In genomic region chr7:106660862-106661720, GRCh38 we compare ENCODE assay signal across 8 cellular contexts. TPM values are rescaled to one million over a fixed set of nuclear protein-coding genes. Genes with fewer than 3 reads are reported as not detected.
A peak's percentile ranks its signal among the peaks of the same experiment; 100 is the strongest.
DNase-seq lines count a peak whose midpoint lies in the region; ATAC-seq and TF ChIP-seq lines count a peak whose summit lies in the region.

Gene CCDC71L, minus strand, starts transcription at chr7:106661158. Its CDS starts 262 bp downstream, at chr7:106660896.

- peaks cover 4% of the 10 kb centered on the region for H3K27me3 Mint-ChIP-seq in type B pancreatic cell

- H3K4me1 Mint-ChIP-seq in type B pancreatic cell (ENCODE audit: unreplicated experiment): peaks cover 9% of the 10 kb centered on the region

- DNase-seq in GM10266 (ENCODE audit: extremely low spot score): peak; percentile 94
- peak; percentile 65 for DNase-seq in NCI-H128 (lab: John Stamatoyannopoulos, UW; ENCODE audit: unreplicated experiment)
- peak; percentile 79 to 92 for DNase-seq in SW 1271 (lab: John Stamatoyannopoulos, UW)
- DNase-seq in activated naive CD8-positive, alpha-beta T cell treated with anti-CD3 and anti-CD28 coated beads, Interleukin-2, amount 50 U/mL, for 16 hours (ENCODE audit: low read depth, low spot score): peak; percentile 89
- peak; percentile 93 to 98 for DNase-seq in cardiac muscle cell (ENCODE audit: low read depth in 1 of 2, low spot score in 1 of 2)
- DNase-seq in pons (ENCODE audit: low spot score): peak; percentile 90
- DNase-seq in type B pancreatic cell (ENCODE audit: extremely low spot score, unreplicated experiment): peak; percentile 92

- TF ChIP-seq CTCF in GM10266 (IDR thresholded peaks at IDR 0.05; ENCODE audit: control insufficient read depth, insufficient read depth, low read depth, missing control alignments) (no peak), cardiac muscle cell (IDR thresholded peaks at IDR 0.05; ENCODE audit: low read depth, low read length) (no peak), type B pancreatic cell (conservative IDR thresholded peaks at IDR 0.05) (no peak)

- peak; percentile 74 for ATAC-seq in HG02642 (IDR thresholded peaks at IDR 0.05; ENCODE audit: poor library complexity, unreplicated experiment)

- H3K36me3 Mint-ChIP-seq in type B pancreatic cell: no peaks in the 10 kb centered on the region

- peak within 1 kb of the TSS; percentile 52 for H3K27ac ChIP-seq in cardiac muscle cell

- H3K36me3 ChIP-seq in cardiac muscle cell: no peaks in the 10 kb centered on the region

- H3K27ac Mint-ChIP-seq in type B pancreatic cell: peak within 1 kb of the TSS; percentile 95

- H3K4me3 Mint-ChIP-seq in type B pancreatic cell: peak within 1 kb of the TSS; percentile 93

- no peaks in the 10 kb centered on the region for H3K9me3 ChIP-seq in cardiac muscle cell (ENCODE audit: low read depth)

- H3K4me3 ChIP-seq in cardiac muscle cell: peak within 1 kb of the TSS; percentile 75

- H3K27me3 ChIP-seq in cardiac muscle cell: no peaks in the 10 kb centered on the region

- peaks cover 5% of the 10 kb centered on the region for H3K9me3 Mint-ChIP-seq in type B pancreatic cell

- no peaks in the 10 kb centered on the region for H3K4me1 ChIP-seq in cardiac muscle cell (ENCODE audit: low read depth)

RNA-seq across cellular contexts. Expression of gene CCDC71L, which starts in this region (rescaled TPM):
- total RNA-seq in cardiac muscle cell (23.1 and 25.1 TPM in 2 replicates), type B pancreatic cell (ENCODE audit: low replicate concordance) (17.9 and 30.2 TPM in 2 replicates)
- polyA plus RNA-seq in cardiac muscle cell: 7.2 and 8.3 TPM in 2 replicates

Comparison
In these comparisons a context has a peak if more than half of its experiments do, and no peak if none do; other contexts are left out.
1. Peak in every context shown above with its lines: DNase-seq, ATAC-seq, H3K4me3 ChIP-seq and H3K27ac ChIP-seq.